11 cellular contexts compared by ENCODE assay signal in genomic region chr2:55163258-55163657, GRCh38.
DNase-seq lines count a peak whose midpoint lies in the region; ATAC-seq and TF ChIP-seq lines count a peak whose summit lies in the region.
"Had no signal": no experiment of that assay in that cellular context is flagged by ENCODE, and none has a peak within 500 bp of the region (broad histone marks: within the 10 kb centered on the region; RNA-seq: fewer than 3 reads in every experiment).

No MANE protein-coding gene starts in this region.

- H3K27ac ChIP-seq in body of pancreas, result peak overlapping the region; percentile 70 to 86 (median 79)
- H3K27ac ChIP-seq in smooth muscle cell (ENCODE audit: low read depth), result peak overlapping the region; percentile 69
- H3K27ac ChIP-seq in heart left ventricle, result peak overlapping the region in 1 of 12 donors; percentile 24
- H3K27ac ChIP-seq: SJCRH30 had no signal

- H3K36me3 Mint-ChIP-seq in activated T-helper 1 cell treated with anti-CD3 and anti-CD28 coated beads, Interleukin-12 subunit alpha, Interleukin-12 subunit beta, Interleukin-2, Interleukin-4 antibody, amounts not matched to agents 30 ng/mL and 10 ng/mL and 1 ng/mL, durations not matched to agents 14 hours and 24 hours and 36 hours (ENCODE audit: low read depth), result no peaks in the 10 kb centered on the region
- H3K36me3 Mint-ChIP-seq: activated CD4-positive, alpha-beta memory T cell treated with anti-CD3 and anti-CD28 coated beads for 36 hours had no signal

- no peaks in the 10 kb centered on the region for H3K79me2 ChIP-seq in smooth muscle cell (ENCODE audit: low read depth)

- H3K4me3 ChIP-seq in body of pancreas (no peak overlapping the region), kidney epithelial cell (ENCODE audit: low read depth, low read length) (no peak overlapping the region), smooth muscle cell (no peak overlapping the region), heart left ventricle (no peak overlapping the region)
- H3K4me3 ChIP-seq: SJCRH30 had no signal

- ATAC-seq in body of pancreas (no peak), HG02884 (IDR thresholded peaks at IDR 0.05; ENCODE audit: unreplicated experiment) (no peak), heart left ventricle (no peak)
- ATAC-seq: HCT116 had no signal

- TF ChIP-seq POLR2A in body of pancreas (IDR thresholded peaks at IDR 0.05) (no peak), heart left ventricle (IDR thresholded peaks at IDR 0.05) (no peak)

- H2AFZ ChIP-seq in smooth muscle cell (ENCODE audit: low read depth), result no peak overlapping the region

- peak; percentile 66 for DNase-seq in ELR (ENCODE audit: low read depth)
- DNase-seq in body of pancreas, result no peak
- DNase-seq in kidney epithelial cell (ENCODE audit: low read depth), result peak; percentile 50
- DNase-seq in smooth muscle cell (lab: John Stamatoyannopoulos, UW; ENCODE audit: unreplicated experiment), result no peak
- no peak for DNase-seq in activated T-helper 1 cell treated with anti-CD3 and anti-CD28 coated beads, Interleukin-12 subunit alpha, Interleukin-12 subunit beta, Interleukin-2, Interleukin-4 antibody, amounts not matched to agents 30 ng/mL and 10 ng/mL and 1 ng/mL, durations not matched to agents 14 hours and 24 hours and 36 hours (ENCODE audit: low spot score)
- no peak for DNase-seq in D341Med (ENCODE audit: low spot score)
- DNase-seq in heart left ventricle, result no peak
- DNase-seq: activated CD4-positive, alpha-beta memory T cell treated with anti-CD3 and anti-CD28 coated beads for 36 hours; SJCRH30 had no signal

- WGBS in body of pancreas, 2 donors, result 43 to 53% methylated on average over 9 of the region's 9 CpGs
- WGBS in smooth muscle cell (ENCODE audit: low lambda C conversion rate), result 26% methylated on average over 9 of the region's 9 CpGs
- 68 to 73% (median 71%) methylated on average over 9 of the region's 9 CpGs for WGBS in heart left ventricle, 4 donors

- H3K9me3 ChIP-seq in body of pancreas (no peaks in the 10 kb centered on the region), smooth muscle cell (replicated peaks; ENCODE audit: low read depth) (no peaks in the 10 kb centered on the region), heart left ventricle (no peaks in the 10 kb centered on the region)
- H3K9me3 ChIP-seq: SJCRH30 had no signal

- H3K4me2 ChIP-seq in smooth muscle cell, result peak overlapping the region; percentile 49

- H3K27ac Mint-ChIP-seq in activated T-helper 1 cell treated with anti-CD3 and anti-CD28 coated beads, Interleukin-12 subunit alpha, Interleukin-12 subunit beta, Interleukin-2, Interleukin-4 antibody, amounts not matched to agents 30 ng/mL and 10 ng/mL and 1 ng/mL, durations not matched to agents 14 hours and 24 hours and 36 hours, result no peak overlapping the region
- H3K27ac Mint-ChIP-seq: activated CD4-positive, alpha-beta memory T cell treated with anti-CD3 and anti-CD28 coated beads for 36 hours had no signal

- H3K4me1 ChIP-seq in body of pancreas, result peaks cover 99% of the 10 kb centered on the region
- peaks cover 13% of the 10 kb centered on the region for H3K4me1 ChIP-seq in smooth muscle cell (ENCODE audit: low read depth)
- peaks cover 0 to 67% (median 24%) of the 10 kb centered on the region in 12 donors for H3K4me1 ChIP-seq in heart left ventricle

- TF ChIP-seq CTCF in body of pancreas (IDR thresholded peaks at IDR 0.05) (no peak), kidney epithelial cell (IDR thresholded peaks at IDR 0.05; ENCODE audit: insufficient read depth, low read length, poor library complexity, severe bottlenecking) (no peak), smooth muscle cell (IDR thresholded peaks at IDR 0.05; ENCODE audit: borderline replicate concordance, insufficient read depth, poor library complexity, severe bottlenecking) (no peak), heart left ventricle (IDR thresholded peaks at IDR 0.05) (no peak)

- peaks cover 8% of the 10 kb centered on the region for H3F3A ChIP-seq in smooth muscle cell (ENCODE audit: low read depth)

- peaks cover 4% of the 10 kb centered on the region for H3K27me3 Mint-ChIP-seq in activated T-helper 1 cell treated with anti-CD3 and anti-CD28 coated beads, Interleukin-12 subunit alpha, Interleukin-12 subunit beta, Interleukin-2, Interleukin-4 antibody, amounts not matched to agents 30 ng/mL and 10 ng/mL and 1 ng/mL, durations not matched to agents 14 hours and 24 hours and 36 hours (ENCODE audit: insufficient read depth)
- H3K27me3 Mint-ChIP-seq: activated CD4-positive, alpha-beta memory T cell treated with anti-CD3 and anti-CD28 coated beads for 36 hours had no signal

- H3K27me3 ChIP-seq in body of pancreas (no peaks in the 10 kb centered on the region), kidney epithelial cell (ENCODE audit: control insufficient read depth, insufficient read depth, low read length) (no peaks in the 10 kb centered on the region), smooth muscle cell (ENCODE audit: low read depth) (no peaks in the 10 kb centered on the region), heart left ventricle (no peaks in the 10 kb centered on the region)
- H3K27me3 ChIP-seq: SJCRH30 had no signal

- H3K36me3 ChIP-seq in body of pancreas (replicated peaks in 1 of 2; ENCODE audit: insufficient read depth in 1 of 2, low read depth in 2 of 2) (no peaks in the 10 kb centered on the region), kidney epithelial cell (ENCODE audit: control insufficient read depth, insufficient read depth, low read length) (no peaks in the 10 kb centered on the region), smooth muscle cell (ENCODE audit: low read depth) (no peaks in the 10 kb centered on the region), heart left ventricle (no peaks in the 10 kb centered on the region)
- H3K36me3 ChIP-seq: SJCRH30 had no signal

- no peak overlapping the region for H3K9ac ChIP-seq in smooth muscle cell (ENCODE audit: low read depth)

- H3K4me3 Mint-ChIP-seq in activated T-helper 1 cell treated with anti-CD3 and anti-CD28 coated beads, Interleukin-12 subunit alpha, Interleukin-12 subunit beta, Interleukin-2, Interleukin-4 antibody, amounts not matched to agents 30 ng/mL and 10 ng/mL and 1 ng/mL, durations not matched to agents 14 hours and 24 hours and 36 hours, result no peak overlapping the region
- H3K4me3 Mint-ChIP-seq: activated CD4-positive, alpha-beta memory T cell treated with anti-CD3 and anti-CD28 coated beads for 36 hours had no signal

- intact Hi-C loops in body of pancreas (cut with DNase I), result loop anchor here (10.0 kb wide), 1 partner anchor 138 kb away; no protein-coding TSS in a partner anchor
- intact Hi-C loops in activated T-helper 1 cell treated with anti-CD3 and anti-CD28 coated beads, Interleukin-12 subunit alpha, Interleukin-12 subunit beta, Interleukin-2, Interleukin-4 antibody, amounts not matched to agents 30 ng/mL and 10 ng/mL and 1 ng/mL, durations not matched to agents 14 hours and 24 hours and 36 hours (cut with micrococcal nuclease), result no loop called here
- intact Hi-C loops in heart left ventricle (cut with DNase I), result loop anchor here in 5 of 10 donors (5.0 to 10.0 kb wide), 6 partner anchors 46 to 1056 kb away; partner anchors contain the start of gene RTN4 (in 1 of the 5)

- H4K20me1 ChIP-seq in smooth muscle cell (ENCODE audit: low read depth), result peaks cover 1% of the 10 kb centered on the region

- no peaks in the 10 kb centered on the region for H3K9me3 Mint-ChIP-seq in activated T-helper 1 cell treated with anti-CD3 and anti-CD28 coated beads, Interleukin-12 subunit alpha, Interleukin-12 subunit beta, Interleukin-2, Interleukin-4 antibody, amounts not matched to agents 30 ng/mL and 10 ng/mL and 1 ng/mL, durations not matched to agents 14 hours and 24 hours and 36 hours
- H3K9me3 Mint-ChIP-seq: activated CD4-positive, alpha-beta memory T cell treated with anti-CD3 and anti-CD28 coated beads for 36 hours had no signal

- no peaks in the 10 kb centered on the region for H3K4me1 Mint-ChIP-seq in activated T-helper 1 cell treated with anti-CD3 and anti-CD28 coated beads, Interleukin-12 subunit alpha, Interleukin-12 subunit beta, Interleukin-2, Interleukin-4 antibody, amounts not matched to agents 30 ng/mL and 10 ng/mL and 1 ng/mL, durations not matched to agents 14 hours and 24 hours and 36 hours (ENCODE audit: low read depth)

Comparison
In these comparisons a context has a peak if more than half of its experiments do, and no peak if none do; other contexts are left out.
1. DNase-seq: peak in ELR (single experiment) and kidney epithelial cell (single experiment); none in body of pancreas (0 of 4), smooth muscle cell (single experiment), activated T-helper 1 cell treated with anti-CD3 and anti-CD28 coated beads, Interleukin-12 subunit alpha, Interleukin-12 subunit beta, Interleukin-2, Interleukin-4 antibody, amounts not matched to agents 30 ng/mL and 10 ng/mL and 1 ng/mL, durations not matched to agents 14 hours and 24 hours and 36 hours (single experiment), D341Med (single experiment) and heart left ventricle (0 of 5).